18 cellular contexts compared by ENCODE assay signal in the genomic region with DNA sequence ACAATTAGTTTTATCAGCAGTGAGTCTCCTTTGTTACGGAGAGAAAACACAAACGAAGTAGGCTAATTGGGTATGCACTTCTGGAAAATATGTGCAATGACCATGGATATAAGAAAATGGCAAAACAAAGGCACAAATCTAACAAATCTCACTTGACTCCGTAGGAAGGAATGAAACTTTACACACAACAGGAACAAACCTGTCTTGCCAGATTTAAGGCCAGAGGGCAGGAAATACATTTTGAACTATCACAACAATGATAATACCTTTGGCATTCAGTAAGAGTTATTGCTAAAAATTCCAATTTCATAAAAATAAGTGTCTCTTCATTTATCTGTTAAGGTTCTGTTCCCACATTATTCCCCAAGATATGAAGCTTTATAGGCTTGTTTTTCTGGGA. TPM values are rescaled to one million over a fixed set of nuclear protein-coding genes. Genes with fewer than 3 reads are reported as not detected.
DNase-seq lines count a peak whose midpoint lies in the region; FAIRE-seq and TF ChIP-seq lines count a peak whose summit lies in the region.
"Had no signal": no experiment of that assay in that cellular context is flagged by ENCODE, and none has a peak within 500 bp of the region (broad histone marks: within the 10 kb centered on the region; RNA-seq: fewer than 3 reads in every experiment).

No MANE protein-coding gene starts in this region.

- no peaks in the 10 kb centered on the region for H4K20me1 ChIP-seq in endothelial cell of umbilical vein (replicated peaks; ENCODE audit: control insufficient read depth, extremely low read depth, insufficient read depth, low read length)

- H3K36me3 ChIP-seq in endothelial cell of umbilical vein (ENCODE audit: control insufficient read depth in 2 of 2, extremely low read depth in 1 of 2, insufficient read depth in 2 of 2, low read length in 2 of 2) = peaks cover 2% of the 10 kb centered on the region in 2 experiments

- H2AFZ ChIP-seq in endothelial cell of umbilical vein (ENCODE audit: low read depth, low read length) = no peak overlapping the region

- H3K9ac ChIP-seq in endothelial cell of umbilical vein (replicated peaks; ENCODE audit: extremely low read depth, insufficient read depth, low read length) = no peak overlapping the region
- H3K9ac ChIP-seq: KMS-11 had no signal

- H3K4me1 Mint-ChIP-seq in MCF 10A (ENCODE audit: insufficient read depth, unreplicated experiment) = no peaks in the 10 kb centered on the region
- peaks cover 22% of the 10 kb centered on the region for H3K4me1 Mint-ChIP-seq in mesothelial cell of epicardium

- H3K9me1 ChIP-seq in endothelial cell of umbilical vein (replicated peaks; ENCODE audit: control insufficient read depth, extremely low read depth, insufficient read depth, low read length) = no peaks in the 10 kb centered on the region

- peak; percentile 18 for DNase-seq in LNCaP clone FGC (ENCODE audit: low read depth)
- no peak for DNase-seq in MCF 10A (ENCODE audit: unreplicated experiment)
- peak; percentile 52 for DNase-seq in endothelial cell of umbilical vein (ENCODE audit: low read depth, low spot score)
- no peak for DNase-seq in mesothelial cell of epicardium (ENCODE audit: low spot score in 2 of 2, unreplicated experiment in 2 of 2)
- DNase-seq in HEK293T (ENCODE audit: extremely low spot score) = no peak
- no peak for DNase-seq in GOT3 (lab: John Stamatoyannopoulos, UW)
- no peak for DNase-seq in AG08395 (ENCODE audit: low spot score)
- DNase-seq in HUDEP-2 (lab: John Stamatoyannopoulos, UW; ENCODE audit: unreplicated experiment in 76 of 76) = no peak
- DNase-seq: C1 segment of cervical spinal cord, GF-D8, MG63, NCI-H1092 treated with DMSO at 0.1 percent for 48 hours, NCI-H1694, NCI-H69, SJCRH30 had no signal

- H3K27ac Mint-ChIP-seq in MCF 10A (ENCODE audit: low read depth, unreplicated experiment) (peak overlapping the region; percentile 28), mesothelial cell of epicardium (peak overlapping the region; percentile 90)

- dilution Hi-C loops in endothelial cell of umbilical vein (cut with MboI; ENCODE audit: extremely low pct_ligation_motif_present, low sequenced_read_pairs) = no loop called here

- H3K4me2 ChIP-seq in endothelial cell of umbilical vein (ENCODE audit: insufficient read depth, low read length) = peak overlapping the region; percentile 16
- H3K4me2 ChIP-seq: KMS-11 had no signal

- H3K27me3 ChIP-seq in endothelial cell of umbilical vein (ENCODE audit: control insufficient read depth in 2 of 2, insufficient read depth in 2 of 2, low read length in 2 of 2) = no peaks in the 10 kb centered on the region
- H3K27me3 ChIP-seq: MG63, SJCRH30 had no signal

- H3K9me3 ChIP-seq in endothelial cell of umbilical vein (replicated peaks; ENCODE audit: control insufficient read depth, insufficient read depth, low read length) = no peaks in the 10 kb centered on the region
- H3K9me3 ChIP-seq: MG63, SJCRH30 had no signal

- CTCF ChIA-PET in MCF 10A (lab: Yijun Ruan, JAX) = no interaction called here
- CTCF ChIA-PET in endothelial cell of umbilical vein (lab: Charles Lee) = interaction anchor here (1.1 to 2.0 kb wide), 3 partner anchors 10 to 35 kb away, joined by 4 to 6 read pairs (median 5); no protein-coding TSS in a partner anchor
- CTCF ChIA-PET in HEK293T (lab: Yijun Ruan, JAX) = no interaction called here

- FAIRE-seq in endothelial cell of umbilical vein (lab: Jason Lieb, UNC) = no peak
- FAIRE-seq: GM12891, H1 had no signal

- H3K4me3 Mint-ChIP-seq in MCF 10A (ENCODE audit: unreplicated experiment) = no peak overlapping the region
- H3K4me3 Mint-ChIP-seq in mesothelial cell of epicardium = no peak overlapping the region

- H3K27ac ChIP-seq in endothelial cell of umbilical vein (ENCODE audit: insufficient read depth, low read depth, low read length) = no peak overlapping the region
- H3K27ac ChIP-seq: KMS-11, SJCRH30 had no signal

- BruUV-seq in MCF 10A (replicated peaks; lab: Mats Ljungman, UMichigan) (no TSS peak), endothelial cell of umbilical vein (replicated peaks; lab: Mats Ljungman, UMichigan) (no TSS peak)

- H3K4me1 ChIP-seq in endothelial cell of umbilical vein (ENCODE audit: control insufficient read depth, extremely low read depth, insufficient read depth, low read length) = peaks cover 4% of the 10 kb centered on the region
- H3K4me1 ChIP-seq: SJCRH30 had no signal

- no peaks in the 10 kb centered on the region for H3K9me3 Mint-ChIP-seq in MCF 10A (ENCODE audit: unreplicated experiment)
- peaks cover 4% of the 10 kb centered on the region for H3K9me3 Mint-ChIP-seq in mesothelial cell of epicardium

- H3K36me3 Mint-ChIP-seq in MCF 10A (ENCODE audit: insufficient read depth, unreplicated experiment) (peaks cover 56% of the 10 kb centered on the region), mesothelial cell of epicardium (peaks cover 28% of the 10 kb centered on the region)

- no peak for TF ChIP-seq POLR2A in endothelial cell of umbilical vein (IDR thresholded peaks at IDR 0.05; ENCODE audit: low read depth, low read length)

- POLR2A ChIA-PET in MCF 10A (lab: Yijun Ruan, JAX) = interaction anchor here (0.9 kb wide), 1 partner anchor 49 kb away, joined by 3 read pairs; no protein-coding TSS in a partner anchor
- POLR2A ChIA-PET in endothelial cell of umbilical vein (lab: Charles Lee) = no interaction called here
- POLR2A ChIA-PET in HEK293T (lab: Yijun Ruan, JAX) = no interaction called here

- H3K27me3 Mint-ChIP-seq in MCF 10A (ENCODE audit: insufficient read depth, unreplicated experiment) (no peaks in the 10 kb centered on the region), mesothelial cell of epicardium (ENCODE audit: low read depth) (no peaks in the 10 kb centered on the region)

- H3K4me3 ChIP-seq in LNCaP clone FGC (ENCODE audit: low read depth, low read length) (no peak overlapping the region), endothelial cell of umbilical vein (replicated peaks in 1 of 3; ENCODE audit: insufficient read depth in 1 of 3, low read depth in 1 of 3, low read length in 3 of 3) (no peak overlapping the region)
- H3K4me3 ChIP-seq: MG63, SJCRH30 had no signal

- intact Hi-C loops in MCF 10A (cut with micrococcal nuclease) (no loop called here), endothelial cell of umbilical vein (cut with micrococcal nuclease) (no loop called here)

- H3K79me2 ChIP-seq in endothelial cell of umbilical vein (ENCODE audit: control insufficient read depth, insufficient read depth, low read length) = no peaks in the 10 kb centered on the region

- no peak for TF ChIP-seq CTCF in LNCaP clone FGC (IDR thresholded peaks at IDR 0.05; ENCODE audit: control insufficient read depth, extremely low read depth, insufficient read depth)
- no peak for TF ChIP-seq CTCF in MCF 10A (IDR thresholded peaks at IDR 0.05; ENCODE audit: unreplicated experiment)
- TF ChIP-seq CTCF in endothelial cell of umbilical vein (IDR thresholded peaks at IDR 0.05; ENCODE audit: extremely low read depth in 1 of 2, insufficient read depth in 1 of 2, low read depth in 1 of 2, low read length in 2 of 2) = no peak
- TF ChIP-seq CTCF in mesothelial cell of epicardium (IDR thresholded peaks at IDR 0.05; ENCODE audit: unreplicated experiment) = no peak

TF ChIP-seq in endothelial cell of umbilical vein, 7 proteins besides CTCF, POLR2A, EP300 and RAD21:
- no peak for TF ChIP-seq EZH2 (IDR thresholded peaks at IDR 0.05; ENCODE audit: borderline replicate concordance, low read depth, low read length, severe bottlenecking)
- no peak for TF ChIP-seq FOS (IDR thresholded peaks at IDR 0.05; ENCODE audit: borderline replicate concordance, insufficient read depth, low read length)
- no peak for TF ChIP-seq POLR2AphosphoS5 (IDR thresholded peaks at IDR 0.05; ENCODE audit: insufficient read depth, low read depth, low read length)
- TF ChIP-seq, protein P1, sequence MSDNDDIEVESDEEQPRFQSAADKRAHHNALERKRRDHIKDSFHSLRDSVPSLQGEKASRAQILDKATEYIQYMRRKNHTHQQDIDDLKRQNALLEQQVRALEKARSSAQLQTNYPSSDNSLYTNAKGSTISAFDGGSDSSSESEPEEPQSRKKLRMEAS (IDR thresholded peaks at IDR 0.05; ENCODE audit: insufficient read depth, insufficient read length) = no peak
- no peak for TF ChIP-seq MYC (IDR thresholded peaks at IDR 0.05; ENCODE audit: low read depth, low read length)
- TF ChIP-seq GATA2 (IDR thresholded peaks at IDR 0.05; ENCODE audit: insufficient read depth, insufficient read length, low read depth, low read length) = no peak
- no peak for TF ChIP-seq JUN (IDR thresholded peaks at IDR 0.05; ENCODE audit: borderline replicate concordance, insufficient read depth, insufficient read length, low read depth)

TF ChIP-seq in HEK293T, 16 proteins besides CTCF, POLR2A, EP300 and RAD21:
- TF ChIP-seq L3MBTL2 (conservative IDR thresholded peaks at IDR 0.05) (no peak), SP1 (IDR thresholded peaks at IDR 0.05) (no peak), HDGF (IDR thresholded peaks at IDR 0.05; ENCODE audit: borderline replicate concordance) (no peak), BHLHE40 (IDR thresholded peaks at IDR 0.05; ENCODE audit: borderline replicate concordance) (no peak), NFRKB (IDR thresholded peaks at IDR 0.05) (no peak), LEF1 (IDR thresholded peaks at IDR 0.05; ENCODE audit: borderline replicate concordance) (no peak), FOXA1 (IDR thresholded peaks at IDR 0.05) (no peak)
- TF ChIP-seq, protein P2, sequence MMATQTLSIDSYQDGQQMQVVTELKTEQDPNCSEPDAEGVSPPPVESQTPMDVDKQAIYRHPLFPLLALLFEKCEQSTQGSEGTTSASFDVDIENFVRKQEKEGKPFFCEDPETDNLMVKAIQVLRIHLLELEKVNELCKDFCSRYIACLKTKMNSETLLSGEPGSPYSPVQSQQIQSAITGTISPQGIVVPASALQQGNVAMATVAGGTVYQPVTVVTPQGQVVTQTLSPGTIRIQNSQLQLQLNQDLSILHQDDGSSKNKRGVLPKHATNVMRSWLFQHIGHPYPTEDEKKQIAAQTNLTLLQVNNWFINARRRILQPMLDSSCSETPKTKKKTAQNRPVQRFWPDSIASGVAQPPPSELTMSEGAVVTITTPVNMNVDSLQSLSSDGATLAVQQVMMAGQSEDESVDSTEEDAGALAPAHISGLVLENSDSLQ (IDR thresholded peaks at IDR 0.05) = no peak

RNA-seq across cellular contexts. Expression of gene SLC25A17, which starts 36.6 kb away (rescaled TPM):
- total RNA-seq in MCF 10A (2022) (21.1 and 22.3 TPM in 2 replicates), endothelial cell of umbilical vein (24.9 and 25.8 TPM in 2 replicates), mesothelial cell of epicardium (30.1 to 31.1 TPM (median 30.6 TPM) in 3 replicates)
- 11.9 and 12.2 TPM in 2 replicates for polyA plus RNA-seq in endothelial cell of umbilical vein
- 18.8 and 19.0 TPM in 2 replicates for polyA plus RNA-seq in endothelial cell of umbilical vein (2011; cell fraction: cytosol; rRNA removed)
- polyA plus RNA-seq in endothelial cell of umbilical vein (2011; cell fraction: nucleus; rRNA removed) = 19.9 and 20.6 TPM in 2 replicates
- polyA plus RNA-seq in endothelial cell of umbilical vein (2012) = 14.5 and 21.1 TPM in 2 replicates
- polyA minus RNA-seq in endothelial cell of umbilical vein = 13.0 and 13.6 TPM in 2 replicates
- polyA minus RNA-seq in endothelial cell of umbilical vein (2011; cell fraction: cytosol; rRNA and poly(A)+ RNA removed) = 8.8 TPM
- 6.2 and 9.7 TPM in 2 replicates for polyA minus RNA-seq in endothelial cell of umbilical vein (2011; cell fraction: nucleus; rRNA and poly(A)+ RNA removed)

Comparison
In these comparisons a context has a peak if more than half of its experiments do, and no peak if none do; other contexts are left out.
1. DNase-seq: peak in LNCaP clone FGC (single experiment) and endothelial cell of umbilical vein (single experiment); none in MCF 10A (single experiment), mesothelial cell of epicardium (0 of 2), HEK293T (single experiment), GOT3 (single experiment), AG08395 (single experiment) and HUDEP-2 (0 of 76).